In genomic region chr15:77819841-77820728, GRCh38 we compare ENCODE assay signal across 8 cellular contexts.
A peak's percentile ranks its signal among the peaks of the same experiment; 100 is the strongest.
DNase-seq lines count a peak whose midpoint lies in the region; ATAC-seq and TF ChIP-seq lines count a peak whose summit lies in the region.

No MANE protein-coding gene starts in this region.

- no peak overlapping the region for H3K4me3 Mint-ChIP-seq in activated naive CD8-positive, alpha-beta T cell treated with anti-CD3 and anti-CD28 coated beads, Interleukin-2, amount 10 ng/mL, durations not matched to agents 7 days and 5 days

- CTCF ChIA-PET in HEK293T (lab: Yijun Ruan, JAX), result interaction anchor here (0.8 to 3.1 kb wide), 16 partner anchors 9 to 205 kb away, joined by 3 to 35 read pairs (median 6); partner anchors contain the start of gene LINGO1

- DNase-seq in AG09319 (ENCODE audit: extremely low read depth, low read depth) (no peak), HEK293T (ENCODE audit: extremely low spot score) (peak; percentile 75), kidney glomerular epithelial cell (lab: John Stamatoyannopoulos, UW) (peak; percentile 9), mesenteric fat pad (ENCODE audit: low spot score) (no peak)
- DNase-seq in activated naive CD8-positive, alpha-beta T cell treated with anti-CD3 and anti-CD28 coated beads, Interleukin-2, amount 10 ng/mL, durations not matched to agents 7 days and 5 days, result peak; percentile 41
- DNase-seq in activated naive CD4-positive, alpha-beta T cell treated with anti-CD3 and anti-CD28 coated beads, Interleukin-2, amount 50 U/mL, for 16 hours, result no peak

- no peak overlapping the region for H3K27ac Mint-ChIP-seq in activated naive CD8-positive, alpha-beta T cell treated with anti-CD3 and anti-CD28 coated beads, Interleukin-2, amount 10 ng/mL, durations not matched to agents 7 days and 5 days

- no peak for ATAC-seq in activated naive CD8-positive, alpha-beta T cell treated with anti-CD3 and anti-CD28 coated beads, Interleukin-2, amount 10 ng/mL, durations not matched to agents 7 days and 5 days (ENCODE audit: low read depth)
- no peak for ATAC-seq in HG03280 (IDR thresholded peaks at IDR 0.05; ENCODE audit: unreplicated experiment)
- ATAC-seq in HG03442 (IDR thresholded peaks at IDR 0.05; ENCODE audit: unreplicated experiment), result no peak

- POLR2A ChIA-PET in HEK293T (lab: Yijun Ruan, JAX), result interaction anchor here (0.8 to 1.3 kb wide), 3 partner anchors 169 to 203 kb away, joined by 3 to 4 read pairs (median 3); no protein-coding TSS in a partner anchor
- POLR2A ChIA-PET in activated naive CD8-positive, alpha-beta T cell treated with anti-CD3 and anti-CD28 coated beads, Interleukin-2, amount 10 ng/mL, durations not matched to agents 7 days and 5 days (lab: Charles Lee), result no interaction called here

- TF ChIP-seq CTCF in AG09319 (IDR thresholded peaks at IDR 0.05; ENCODE audit: low read depth, low read length), result peak; percentile 6

- no peaks in the 10 kb centered on the region for H3K36me3 Mint-ChIP-seq in activated naive CD8-positive, alpha-beta T cell treated with anti-CD3 and anti-CD28 coated beads, Interleukin-2, amount 10 ng/mL, durations not matched to agents 7 days and 5 days

- peaks cover 46% of the 10 kb centered on the region for H3K27me3 Mint-ChIP-seq in activated naive CD8-positive, alpha-beta T cell treated with anti-CD3 and anti-CD28 coated beads, Interleukin-2, amount 10 ng/mL, durations not matched to agents 7 days and 5 days

- H3K4me1 Mint-ChIP-seq in activated naive CD8-positive, alpha-beta T cell treated with anti-CD3 and anti-CD28 coated beads, Interleukin-2, amount 10 ng/mL, durations not matched to agents 7 days and 5 days, result no peaks in the 10 kb centered on the region

- no peaks in the 10 kb centered on the region for H3K9me3 Mint-ChIP-seq in activated naive CD8-positive, alpha-beta T cell treated with anti-CD3 and anti-CD28 coated beads, Interleukin-2, amount 10 ng/mL, durations not matched to agents 7 days and 5 days

TF ChIP-seq in HEK293T, 16 proteins besides CTCF, POLR2A, EP300 and RAD21:
- TF ChIP-seq ZNF384 (IDR thresholded peaks at IDR 0.05) (no peak), L3MBTL2 (conservative IDR thresholded peaks at IDR 0.05) (no peak), SUZ12 (IDR thresholded peaks at IDR 0.05) (no peak), CTBP1 (IDR thresholded peaks at IDR 0.05; ENCODE audit: borderline replicate concordance) (no peak), PKNOX1 (IDR thresholded peaks at IDR 0.05) (no peak), LEF1 (IDR thresholded peaks at IDR 0.05; ENCODE audit: borderline replicate concordance) (no peak), BHLHE40 (IDR thresholded peaks at IDR 0.05; ENCODE audit: borderline replicate concordance) (no peak), FOXK2 (IDR thresholded peaks at IDR 0.05) (no peak), FOXM1 (IDR thresholded peaks at IDR 0.05; ENCODE audit: borderline replicate concordance) (no peak)

Comparison
In these comparisons a context has a peak if more than half of its experiments do, and no peak if none do; other contexts are left out.
1. DNase-seq: peak in HEK293T (single experiment), activated naive CD8-positive, alpha-beta T cell treated with anti-CD3 and anti-CD28 coated beads, Interleukin-2, amount 10 ng/mL, durations not matched to agents 7 days and 5 days (single experiment) and kidney glomerular epithelial cell (single experiment); none in AG09319 (single experiment), mesenteric fat pad (single experiment) and activated naive CD4-positive, alpha-beta T cell treated with anti-CD3 and anti-CD28 coated beads, Interleukin-2, amount 50 U/mL, for 16 hours (single experiment).